Comparison of ENCODE assay signal across 11 cellular contexts in genomic region chr11:61833478-61833877, GRCh38. TPM values are rescaled to one million over a fixed set of nuclear protein-coding genes. Genes with fewer than 3 reads are reported as not detected.
DNase-seq lines count a peak whose midpoint lies in the region; ATAC-seq and TF ChIP-seq lines count a peak whose summit lies in the region.
"Had no signal": no experiment of that assay in that cellular context is flagged by ENCODE, and none has a peak within 500 bp of the region (broad histone marks: within the 10 kb centered on the region; RNA-seq: fewer than 3 reads in every experiment).

No MANE protein-coding gene starts in this region.

- TF ChIP-seq CTCF in endothelial cell (IDR thresholded peaks at IDR 0.05; ENCODE audit: unreplicated experiment) = no peak

- H3K36me3 Mint-ChIP-seq in activated T-cell treated with anti-CD3 and anti-CD28 coated beads, Interleukin-2, amount 50 U/mL, for 24 hours (ENCODE audit: low read depth) = peaks cover 1% of the 10 kb centered on the region
- H3K36me3 Mint-ChIP-seq in activated T-cell treated with anti-CD3 and anti-CD28 coated beads, Interleukin-2, amount 50 U/mL, for 4 hours (ENCODE audit: insufficient read depth) = no peaks in the 10 kb centered on the region
- H3K36me3 Mint-ChIP-seq in T-helper 17 cell (ENCODE audit: low read depth) (peaks cover 4% of the 10 kb centered on the region), endothelial cell (ENCODE audit: low read depth, unreplicated experiment) (peaks cover 28% of the 10 kb centered on the region)
- peaks cover 20% of the 10 kb centered on the region for H3K36me3 Mint-ChIP-seq in stimulated activated effector memory CD8-positive, alpha-beta T cell treated with anti-CD3 and anti-CD28 coated beads, Interleukin-12 subunit alpha, Interleukin-12 subunit beta, amount 100 ng/mL, for 72 hours

- H3K27ac Mint-ChIP-seq in activated T-cell treated with anti-CD3 and anti-CD28 coated beads, Interleukin-2, amount 50 U/mL, for 24 hours = peak overlapping the region; percentile 85
- H3K27ac Mint-ChIP-seq in T-helper 17 cell (peak overlapping the region; percentile 82), endothelial cell (ENCODE audit: unreplicated experiment) (peak overlapping the region; percentile 99)
- H3K27ac Mint-ChIP-seq in stimulated activated effector memory CD8-positive, alpha-beta T cell treated with anti-CD3 and anti-CD28 coated beads, Interleukin-12 subunit alpha, Interleukin-12 subunit beta, amount 100 ng/mL, for 72 hours = peak overlapping the region; percentile 96

- no peaks in the 10 kb centered on the region for H3K9me3 Mint-ChIP-seq in activated T-cell treated with anti-CD3 and anti-CD28 coated beads, Interleukin-2, amount 50 U/mL, for 24 hours
- H3K9me3 Mint-ChIP-seq in activated T-cell treated with anti-CD3 and anti-CD28 coated beads, Interleukin-2, amount 50 U/mL, for 4 hours = no peaks in the 10 kb centered on the region
- no peaks in the 10 kb centered on the region for H3K9me3 Mint-ChIP-seq in endothelial cell (ENCODE audit: unreplicated experiment)
- no peaks in the 10 kb centered on the region for H3K9me3 Mint-ChIP-seq in stimulated activated effector memory CD8-positive, alpha-beta T cell treated with anti-CD3 and anti-CD28 coated beads, Interleukin-12 subunit alpha, Interleukin-12 subunit beta, amount 100 ng/mL, for 72 hours

- DNase-seq in activated T-cell treated with anti-CD3 and anti-CD28 coated beads, Interleukin-2, amount 50 U/mL, for 24 hours = no peak
- DNase-seq in activated T-cell treated with anti-CD3 and anti-CD28 coated beads, Interleukin-2, amount 50 U/mL, for 4 hours = no peak
- no peak for DNase-seq in T-helper 17 cell
- no peak for DNase-seq in endothelial cell (ENCODE audit: low spot score)
- DNase-seq in stimulated activated effector memory CD8-positive, alpha-beta T cell treated with anti-CD3 and anti-CD28 coated beads, Interleukin-12 subunit alpha, Interleukin-12 subunit beta, amount 100 ng/mL, for 72 hours (ENCODE audit: low spot score in 2 of 2) = no peak
- no peak for DNase-seq in NCI-H1092 treated with DMSO at 0.1 percent for 48 hours (lab: John Stamatoyannopoulos, UW)
- no peak for DNase-seq in DMS53 (lab: John Stamatoyannopoulos, UW)
- no peak for DNase-seq in HCEC 1CT
- DNase-seq: ACHN, MM.1S, transverse colon had no signal

- peaks cover 31% of the 10 kb centered on the region for H3K27me3 Mint-ChIP-seq in activated T-cell treated with anti-CD3 and anti-CD28 coated beads, Interleukin-2, amount 50 U/mL, for 24 hours
- H3K27me3 Mint-ChIP-seq in activated T-cell treated with anti-CD3 and anti-CD28 coated beads, Interleukin-2, amount 50 U/mL, for 4 hours (ENCODE audit: low read depth) = peaks cover 18% of the 10 kb centered on the region
- peaks cover 11% of the 10 kb centered on the region for H3K27me3 Mint-ChIP-seq in T-helper 17 cell
- peaks cover 20% of the 10 kb centered on the region for H3K27me3 Mint-ChIP-seq in endothelial cell (ENCODE audit: unreplicated experiment)

- H3K4me1 Mint-ChIP-seq in activated T-cell treated with anti-CD3 and anti-CD28 coated beads, Interleukin-2, amount 50 U/mL, for 24 hours (ENCODE audit: low read depth) = peaks cover 28% of the 10 kb centered on the region
- peaks cover 28% of the 10 kb centered on the region for H3K4me1 Mint-ChIP-seq in activated T-cell treated with anti-CD3 and anti-CD28 coated beads, Interleukin-2, amount 50 U/mL, for 4 hours (ENCODE audit: low read depth)
- H3K4me1 Mint-ChIP-seq in T-helper 17 cell (peaks cover 41% of the 10 kb centered on the region), endothelial cell (ENCODE audit: unreplicated experiment) (peaks cover 68% of the 10 kb centered on the region)
- peaks cover 64% of the 10 kb centered on the region for H3K4me1 Mint-ChIP-seq in stimulated activated effector memory CD8-positive, alpha-beta T cell treated with anti-CD3 and anti-CD28 coated beads, Interleukin-12 subunit alpha, Interleukin-12 subunit beta, amount 100 ng/mL, for 72 hours

- H3K9me3 ChIP-seq in T-helper 17 cell (ENCODE audit: control insufficient read depth, low read length, poor library complexity, severe bottlenecking) = no peaks in the 10 kb centered on the region
- H3K9me3 ChIP-seq: transverse colon had no signal

- no peak overlapping the region for H3K4me3 Mint-ChIP-seq in activated T-cell treated with anti-CD3 and anti-CD28 coated beads, Interleukin-2, amount 50 U/mL, for 24 hours
- no peak overlapping the region for H3K4me3 Mint-ChIP-seq in activated T-cell treated with anti-CD3 and anti-CD28 coated beads, Interleukin-2, amount 50 U/mL, for 4 hours
- H3K4me3 Mint-ChIP-seq in T-helper 17 cell = peak overlapping the region; percentile 73
- peak overlapping the region; percentile 80 for H3K4me3 Mint-ChIP-seq in endothelial cell (ENCODE audit: unreplicated experiment)
- peak overlapping the region; percentile 67 for H3K4me3 Mint-ChIP-seq in stimulated activated effector memory CD8-positive, alpha-beta T cell treated with anti-CD3 and anti-CD28 coated beads, Interleukin-12 subunit alpha, Interleukin-12 subunit beta, amount 100 ng/mL, for 72 hours

- ATAC-seq in activated T-cell treated with anti-CD3 and anti-CD28 coated beads, Interleukin-2, amount 50 U/mL, for 4 hours = no peak
- ATAC-seq in T-helper 17 cell = peak; percentile 65
- no peak for ATAC-seq in stimulated activated effector memory CD8-positive, alpha-beta T cell treated with anti-CD3 and anti-CD28 coated beads, Interleukin-12 subunit alpha, Interleukin-12 subunit beta, amount 100 ng/mL, for 72 hours

RNA-seq across cellular contexts. Expression of gene FADS2, which starts 5.4 kb away (rescaled TPM):
- total RNA-seq in activated T-cell treated with anti-CD3 and anti-CD28 coated beads, Interleukin-2, amount 50 U/mL, for 4 hours = 1 to 10 TPM; 2.5 to 3.6 (median 3.1) TPM
- 10 to 100 TPM in 1 of 2 donors, 1 to 10 TPM in 1; 5.2 to 15.7 TPM for total RNA-seq in T-helper 17 cell
- total RNA-seq in endothelial cell (ENCODE audit: unreplicated experiment) = 682 TPM

RNA-seq across cellular contexts. Expression of gene FADS1, which starts 16.7 kb away (rescaled TPM):
- total RNA-seq in activated T-cell treated with anti-CD3 and anti-CD28 coated beads, Interleukin-2, amount 50 U/mL, for 4 hours = 1 to 10 TPM; 2.1 to 3.5 (median 3.3) TPM
- 1 to 10 TPM; 1.2 to 4.6 TPM for total RNA-seq in T-helper 17 cell
- total RNA-seq in endothelial cell (ENCODE audit: unreplicated experiment) = 102 TPM

RNA-seq across cellular contexts. Expression of gene FEN1, which starts 40.8 kb away (rescaled TPM):
- total RNA-seq in activated T-cell treated with anti-CD3 and anti-CD28 coated beads, Interleukin-2, amount 50 U/mL, for 4 hours = 100 to 1,000 TPM in 1 of 3 donors, 10 to 100 TPM in 2; 92.8 to 108 (median 94.2) TPM
- total RNA-seq in T-helper 17 cell = 10 to 100 TPM in 1 of 2 donors, 1 to 10 TPM in 1; 9.7 to 13.0 TPM
- total RNA-seq in endothelial cell (ENCODE audit: unreplicated experiment) = 22.0 TPM

RNA-seq across cellular contexts. Expression of gene TMEM258, which starts 41.1 kb away (rescaled TPM):
- total RNA-seq in activated T-cell treated with anti-CD3 and anti-CD28 coated beads, Interleukin-2, amount 50 U/mL, for 4 hours = 100 to 1,000 TPM; 139 to 143 (median 142) TPM
- total RNA-seq in T-helper 17 cell = 10 to 100 TPM; 68.4 to 77.6 TPM
- total RNA-seq in endothelial cell (ENCODE audit: unreplicated experiment) = 125 TPM

RNA-seq across cellular contexts. Expression of gene FADS3, which starts 57.9 kb away (rescaled TPM):
- 1 to 10 TPM; 2.6 to 4.1 (median 2.8) TPM for total RNA-seq in activated T-cell treated with anti-CD3 and anti-CD28 coated beads, Interleukin-2, amount 50 U/mL, for 4 hours
- total RNA-seq in T-helper 17 cell = 10 to 100 TPM in 1 of 2 donors, 1 to 10 TPM in 1; 8.5 to 14.5 TPM
- total RNA-seq in endothelial cell (ENCODE audit: unreplicated experiment) = 42.0 TPM

Comparison
In these comparisons a context has a peak if more than half of its experiments do, and no peak if none do; other contexts are left out.
1. H3K4me3 Mint-ChIP-seq: peak in T-helper 17 cell (single experiment), endothelial cell (single experiment) and stimulated activated effector memory CD8-positive, alpha-beta T cell treated with anti-CD3 and anti-CD28 coated beads, Interleukin-12 subunit alpha, Interleukin-12 subunit beta, amount 100 ng/mL, for 72 hours (single experiment); none in activated T-cell treated with anti-CD3 and anti-CD28 coated beads, Interleukin-2, amount 50 U/mL, for 24 hours (single experiment) and activated T-cell treated with anti-CD3 and anti-CD28 coated beads, Interleukin-2, amount 50 U/mL, for 4 hours (single experiment).
2. RNA of gene FADS2, which starts 5.4 kb away (total RNA-seq): 682 TPM in endothelial cell (single experiment); 5.2 to 15.7 TPM in T-helper 17 cell and 2.5 to 3.6 TPM in activated T-cell treated with anti-CD3 and anti-CD28 coated beads, Interleukin-2, amount 50 U/mL, for 4 hours; every median in the first group is over 10 times any median in the second.
3. RNA of gene FADS1, which starts 16.7 kb away (total RNA-seq): 102 TPM in endothelial cell (single experiment); 1.2 to 4.6 TPM in T-helper 17 cell and 2.1 to 3.5 TPM in activated T-cell treated with anti-CD3 and anti-CD28 coated beads, Interleukin-2, amount 50 U/mL, for 4 hours; every median in the first group is over 10 times any median in the second.
4. Peak in every context shown above with its lines, with median percentiles within 50 percentile points of each other: H3K27ac Mint-ChIP-seq.